ENCODE assay signal across 22 cellular contexts in genomic region chr13:84439108-84439507, GRCh38.
DNase-seq lines count a peak whose midpoint lies in the region; ATAC-seq, FAIRE-seq and TF ChIP-seq lines count a peak whose summit lies in the region.
"Had no signal": no experiment of that assay in that cellular context is flagged by ENCODE, and none has a peak within 500 bp of the region (broad histone marks: within the 10 kb centered on the region; RNA-seq: fewer than 3 reads in every experiment).

No MANE protein-coding gene starts in this region.

- no peaks in the 10 kb centered on the region for H4K20me1 ChIP-seq in mammary epithelial cell (ENCODE audit: insufficient read depth, low read length)
- no peaks in the 10 kb centered on the region for H4K20me1 ChIP-seq in keratinocyte (ENCODE audit: control insufficient read depth, extremely low read depth, insufficient read depth, low read length)

- CTCF ChIA-PET in BJ (lab: Yijun Ruan, JAX) = no interaction called here
- CTCF ChIA-PET in mammary epithelial cell (lab: Charles Lee; ENCODE audit: low non-redundant PET) = no interaction called here
- CTCF ChIA-PET in Calu3 (lab: Charles Lee) = no interaction called here

- H3K9me3 Mint-ChIP-seq in activated T-helper 17 cell treated with anti-CD3 and anti-CD28 coated beads, Interleukin-2, amount 50 U/mL, for 72 hours = no peaks in the 10 kb centered on the region
- no peaks in the 10 kb centered on the region for H3K9me3 Mint-ChIP-seq in Calu3 (ENCODE audit: low read depth, unreplicated experiment)
- H3K9me3 Mint-ChIP-seq: activated T-cell treated with anti-CD3 and anti-CD28 coated beads, Interleukin-2, amount 50 U/mL, for 4 hours; T-helper 2 cell treated with Interferon-gamma antibody and Interleukin-4, amounts not matched to agents 5 μg/mL and 100 μg/mL, for 36 hours had no signal

- no peak overlapping the region for H3K4me3 Mint-ChIP-seq in activated T-helper 17 cell treated with anti-CD3 and anti-CD28 coated beads, Interleukin-2, amount 50 U/mL, for 72 hours
- no peak overlapping the region for H3K4me3 Mint-ChIP-seq in Calu3 (ENCODE audit: low read depth, unreplicated experiment)
- H3K4me3 Mint-ChIP-seq: activated CD8-positive, alpha-beta T cell treated with anti-CD3 and anti-CD28 coated beads, Interleukin-2, amount 10 ng/mL, durations not matched to agents 7 days and 5 days; activated T-cell treated with anti-CD3 and anti-CD28 coated beads, Interleukin-2, amount 50 U/mL, for 4 hours; CD8-positive, alpha-beta memory T cell; stimulated activated naive B cell treated with anti-CD40 and anti-IgM and Interleukin-4, amounts not matched to agents 10 μg/mL and 1 μg/mL and 100 μg/mL, for 72 hours; T-helper 2 cell treated with Interferon-gamma antibody and Interleukin-4, amounts not matched to agents 5 μg/mL and 100 μg/mL, for 36 hours had no signal

- H3K27ac Mint-ChIP-seq in activated T-helper 17 cell treated with anti-CD3 and anti-CD28 coated beads, Interleukin-2, amount 50 U/mL, for 72 hours = no peak overlapping the region
- H3K27ac Mint-ChIP-seq in Calu3 (ENCODE audit: unreplicated experiment) = no peak overlapping the region
- H3K27ac Mint-ChIP-seq: activated CD8-positive, alpha-beta T cell treated with anti-CD3 and anti-CD28 coated beads, Interleukin-2, amount 10 ng/mL, durations not matched to agents 7 days and 5 days; CD8-positive, alpha-beta memory T cell; stimulated activated naive B cell treated with anti-CD40 and anti-IgM and Interleukin-4, amounts not matched to agents 10 μg/mL and 1 μg/mL and 100 μg/mL, for 72 hours; T-helper 2 cell treated with Interferon-gamma antibody and Interleukin-4, amounts not matched to agents 5 μg/mL and 100 μg/mL, for 36 hours had no signal

- intact Hi-C loops in mammary epithelial cell (cut with micrococcal nuclease) = no loop called here
- intact Hi-C loops in Calu3 (cut with micrococcal nuclease; ENCODE audit: unreplicated experiment) = no loop called here

- no peaks in the 10 kb centered on the region for H3K36me3 Mint-ChIP-seq in activated T-helper 17 cell treated with anti-CD3 and anti-CD28 coated beads, Interleukin-2, amount 50 U/mL, for 72 hours (ENCODE audit: low read depth)
- no peaks in the 10 kb centered on the region for H3K36me3 Mint-ChIP-seq in Calu3 (ENCODE audit: insufficient read depth, unreplicated experiment)
- H3K36me3 Mint-ChIP-seq: CD8-positive, alpha-beta memory T cell; stimulated activated naive B cell treated with anti-CD40 and anti-IgM and Interleukin-4, amounts not matched to agents 10 μg/mL and 1 μg/mL and 100 μg/mL, for 72 hours had no signal

- H3K27me3 ChIP-seq in BJ (ENCODE audit: control insufficient read depth, insufficient read depth, low read length) (no peaks in the 10 kb centered on the region), mammary epithelial cell (ENCODE audit: insufficient read depth, low read length) (no peaks in the 10 kb centered on the region), keratinocyte (ENCODE audit: control insufficient read depth, extremely low read depth, insufficient read depth, low read length) (no peaks in the 10 kb centered on the region)
- H3K27me3 ChIP-seq: right atrium auricular region had no signal

- TF ChIP-seq CTCF in BJ (IDR thresholded peaks at IDR 0.05; ENCODE audit: insufficient read depth, low read depth, low read length) = no peak
- TF ChIP-seq CTCF in mammary epithelial cell (conservative IDR thresholded peaks at IDR 0.05 in 1 of 2, IDR thresholded peaks at IDR 0.05 in 1 of 2; ENCODE audit: extremely low read depth in 1 of 2, insufficient read depth in 1 of 2, low read depth in 1 of 2, low read length in 2 of 2) = no peak
- no peak for TF ChIP-seq CTCF in keratinocyte (optimal IDR thresholded peaks at IDR 0.05 in 1 of 3, IDR thresholded peaks at IDR 0.05 in 1 of 3, conservative IDR thresholded peaks at IDR 0.05 in 1 of 3; ENCODE audit: extremely low read depth in 1 of 3, insufficient read depth in 2 of 3, low read length in 3 of 3)
- no peak for TF ChIP-seq CTCF in Calu3 (IDR thresholded peaks at IDR 0.05; ENCODE audit: unreplicated experiment)

- dilution Hi-C loops in mammary epithelial cell (cut with HindIII; ENCODE audit: low sequenced_read_pairs) = no loop called here
- dilution Hi-C loops in keratinocyte (cut with MboI; ENCODE audit: extremely low pct_ligation_motif_present, low sequenced_read_pairs) = no loop called here

- peaks cover 3% of the 10 kb centered on the region for H3K4me1 ChIP-seq in mammary epithelial cell (ENCODE audit: insufficient read depth, low read length)
- H3K4me1 ChIP-seq in keratinocyte (ENCODE audit: control insufficient read depth, extremely low read depth, insufficient read depth, low read length) = peaks cover 6% of the 10 kb centered on the region
- H3K4me1 ChIP-seq: right atrium auricular region had no signal

- peak overlapping the region; percentile 64 for H3K4me2 ChIP-seq in mammary epithelial cell (ENCODE audit: insufficient read depth, low read depth, low read length)
- no peak overlapping the region for H3K4me2 ChIP-seq in keratinocyte (ENCODE audit: control insufficient read depth, extremely low read depth, insufficient read depth, low read depth, low read length)

- no peak for ATAC-seq in activated T-helper 17 cell treated with anti-CD3 and anti-CD28 coated beads, Interleukin-2, amount 50 U/mL, for 72 hours (replicated peaks)
- ATAC-seq in HG03460 (IDR thresholded peaks at IDR 0.05; ENCODE audit: unreplicated experiment) = no peak
- ATAC-seq: activated CD8-positive, alpha-beta T cell treated with anti-CD3 and anti-CD28 coated beads, Interleukin-2, amount 10 ng/mL, durations not matched to agents 7 days and 5 days; activated T-cell treated with anti-CD3 and anti-CD28 coated beads, Interleukin-2, amount 50 U/mL, for 4 hours; left ventricle myocardium superior; stimulated activated naive B cell treated with anti-CD40 and anti-IgM and Interleukin-4, amounts not matched to agents 10 μg/mL and 1 μg/mL and 100 μg/mL, for 72 hours had no signal

- no peaks in the 10 kb centered on the region for H3K4me1 Mint-ChIP-seq in activated T-helper 17 cell treated with anti-CD3 and anti-CD28 coated beads, Interleukin-2, amount 50 U/mL, for 72 hours
- no peaks in the 10 kb centered on the region for H3K4me1 Mint-ChIP-seq in Calu3 (ENCODE audit: low read depth, unreplicated experiment)
- H3K4me1 Mint-ChIP-seq: CD8-positive, alpha-beta memory T cell; stimulated activated naive B cell treated with anti-CD40 and anti-IgM and Interleukin-4, amounts not matched to agents 10 μg/mL and 1 μg/mL and 100 μg/mL, for 72 hours had no signal

- WGBS in mammary epithelial cell (ENCODE audit: low coverage, missing lambda C conversion rate) = 72% methylated on average over 1 of the region's 1 CpG

- H2AFZ ChIP-seq in mammary epithelial cell (ENCODE audit: low read depth, low read length) (no peak overlapping the region), keratinocyte (ENCODE audit: control insufficient read depth, low read length) (no peak overlapping the region)

- BruUV-seq in mammary epithelial cell (replicated peaks; lab: Mats Ljungman, UMichigan) (no TSS peak), Calu3 (replicated peaks; lab: Mats Ljungman, UMichigan) (no TSS peak)

- H3K79me2 ChIP-seq in mammary epithelial cell (ENCODE audit: insufficient read depth, low read length) = no peaks in the 10 kb centered on the region
- H3K79me2 ChIP-seq in keratinocyte (ENCODE audit: control insufficient read depth, insufficient read depth, low read length) = no peaks in the 10 kb centered on the region

- peak; percentile 34 for FAIRE-seq in keratinocyte (lab: Jason Lieb, UNC)
- FAIRE-seq: HTR-8/SVneo had no signal

- H3K4me3 ChIP-seq in BJ (ENCODE audit: low read depth, low read length) = no peak overlapping the region
- H3K4me3 ChIP-seq in mammary epithelial cell (replicated peaks in 1 of 3; ENCODE audit: insufficient read depth in 1 of 3, low read depth in 2 of 3, low read length in 3 of 3) = no peak overlapping the region
- H3K4me3 ChIP-seq in keratinocyte (ENCODE audit: control insufficient read depth in 2 of 3, extremely low read depth in 1 of 3, insufficient read depth in 2 of 3, low read depth in 1 of 3, low read length in 3 of 3) = no peak overlapping the region
- H3K4me3 ChIP-seq: right atrium auricular region had no signal

- no peaks in the 10 kb centered on the region for H3K27me3 Mint-ChIP-seq in activated T-helper 17 cell treated with anti-CD3 and anti-CD28 coated beads, Interleukin-2, amount 50 U/mL, for 72 hours
- no peaks in the 10 kb centered on the region for H3K27me3 Mint-ChIP-seq in Calu3 (ENCODE audit: unreplicated experiment)
- H3K27me3 Mint-ChIP-seq: CD8-positive, alpha-beta memory T cell; stimulated activated naive B cell treated with anti-CD40 and anti-IgM and Interleukin-4, amounts not matched to agents 10 μg/mL and 1 μg/mL and 100 μg/mL, for 72 hours had no signal

- H3K36me3 ChIP-seq in BJ (ENCODE audit: control insufficient read depth, insufficient read depth, low read length) (no peaks in the 10 kb centered on the region), mammary epithelial cell (ENCODE audit: insufficient read depth, low read length) (no peaks in the 10 kb centered on the region), keratinocyte (ENCODE audit: control insufficient read depth in 2 of 2, extremely low read depth in 1 of 2, insufficient read depth in 2 of 2, low read length in 2 of 2) (no peaks in the 10 kb centered on the region)
- H3K36me3 ChIP-seq: right atrium auricular region had no signal

- POLR2A ChIA-PET in BJ (lab: Charles Lee) = no interaction called here

- H3K27ac ChIP-seq in mammary epithelial cell (ENCODE audit: insufficient read depth, low read depth, low read length) (no peak overlapping the region), keratinocyte (ENCODE audit: control insufficient read depth, insufficient read depth, low read length) (no peak overlapping the region)
- H3K27ac ChIP-seq: right atrium auricular region had no signal

- H3K9me1 ChIP-seq in keratinocyte (ENCODE audit: control insufficient read depth, extremely low read depth, insufficient read depth, low read length) = no peaks in the 10 kb centered on the region

- H3K9me3 ChIP-seq in mammary epithelial cell (replicated peaks; ENCODE audit: insufficient read depth, low read length) = no peaks in the 10 kb centered on the region
- no peaks in the 10 kb centered on the region for H3K9me3 ChIP-seq in keratinocyte (ENCODE audit: control insufficient read depth, low read depth, low read length)

- H3K9ac ChIP-seq in mammary epithelial cell (ENCODE audit: insufficient read depth, low read length) (no peak overlapping the region), keratinocyte (ENCODE audit: control insufficient read depth, extremely low read depth, insufficient read depth, low read length) (no peak overlapping the region)

- DNase-seq in BJ (ENCODE audit: low read depth) (peak; percentile 20), M059J (ENCODE audit: low read depth) (peak; percentile 51), mammary epithelial cell (peak; percentile 76), keratinocyte (ENCODE audit: low read depth, low spot score) (peak; percentile 21), Calu3 (no peak)
- no peak for DNase-seq in stimulated activated CD4-positive, alpha-beta T cell treated with anti-CD3 and anti-CD28 coated beads, Interleukin-4, amount 100 ng/mL, for 24 hours
- DNase-seq: activated CD4-positive, CD25-positive, alpha-beta regulatory T cell; activated CD8-positive, alpha-beta T cell treated with anti-CD3 and anti-CD28 coated beads, Interleukin-2, amount 10 ng/mL, durations not matched to agents 7 days and 5 days; activated naive CD4-positive, alpha-beta T cell treated with anti-CD3 and anti-CD28 coated beads, Interleukin-2, amount 50 U/mL, for 16 hours; activated T-cell treated with anti-CD3 and anti-CD28 coated beads, Interleukin-2, amount 50 U/mL, for 4 hours; CD8-positive, alpha-beta memory T cell; cortex of kidney; DMS79; Karpas-422; left ventricle myocardium superior; OCI-M1; stimulated activated naive B cell treated with anti-CD40 and anti-IgM and Interleukin-4, amounts not matched to agents 10 μg/mL and 1 μg/mL and 100 μg/mL, for 72 hours had no signal

- in situ Hi-C loops in mammary epithelial cell (cut with MboI; ENCODE audit: low sequenced_read_pairs in 2 of 2) = no loop called here

Comparison
In these comparisons a context has a peak if more than half of its experiments do, and no peak if none do; other contexts are left out.
1. DNase-seq: peak in BJ (single experiment), M059J (single experiment), mammary epithelial cell (single experiment) and keratinocyte (single experiment); none in Calu3 (single experiment) and stimulated activated CD4-positive, alpha-beta T cell treated with anti-CD3 and anti-CD28 coated beads, Interleukin-4, amount 100 ng/mL, for 24 hours (single experiment).